Comparison of ENCODE assay signal across 9 cellular contexts in the genomic region with DNA sequence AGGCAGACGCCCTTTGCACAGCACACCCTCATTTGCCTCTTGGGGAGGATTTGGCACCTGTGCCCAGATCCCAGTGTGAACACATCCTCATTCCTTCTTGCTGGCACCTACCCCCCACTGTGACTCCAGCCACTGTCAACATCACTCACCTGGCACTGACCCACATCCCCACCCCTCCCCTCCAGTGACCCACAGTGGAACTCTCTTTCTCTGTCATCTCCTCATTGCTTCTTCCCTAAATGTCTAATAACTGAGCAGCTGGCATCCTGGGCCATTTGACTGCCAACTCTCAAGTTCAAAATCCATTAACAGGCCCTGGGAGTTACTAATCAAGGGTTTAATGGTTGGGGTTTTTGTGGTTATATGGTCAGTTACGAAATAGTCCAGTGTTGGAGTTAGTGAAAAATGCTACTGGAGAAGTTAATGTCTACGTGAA. TPM values are rescaled to one million over a fixed set of nuclear protein-coding genes. Genes with fewer than 3 reads are reported as not detected.
DNase-seq lines count a peak whose midpoint lies in the region; ATAC-seq and TF ChIP-seq lines count a peak whose summit lies in the region.
"Had no signal": no experiment of that assay in that cellular context is flagged by ENCODE, and none has a peak within 500 bp of the region (broad histone marks: within the 10 kb centered on the region; RNA-seq: fewer than 3 reads in every experiment).

No MANE protein-coding gene starts in this region.

- DNase-seq in A172 (ENCODE audit: low spot score) (peak; percentile 58), ELR (ENCODE audit: low read depth) (peak; percentile 28), NOMO-1 (lab: John Stamatoyannopoulos, UW; ENCODE audit: unreplicated experiment in 2 of 2) (peak; percentile 87 to 91), fibroblast of mammary gland (ENCODE audit: low read depth) (peak; percentile 68), NK-92 (lab: John Stamatoyannopoulos, UW; ENCODE audit: unreplicated experiment) (no peak), Caco-2 (no peak)
- DNase-seq in activated CD4-positive, CD25-positive, alpha-beta regulatory T cell treated with anti-CD3 and anti-CD28 coated beads, Interleukin-2, amount 50 U/mL, for 72 hours: no peak
- DNase-seq: activated effector memory CD4-positive, alpha-beta T cell treated with Interleukin-2 at 50 U/mL for 16 hours had no signal

- no peaks in the 10 kb centered on the region for H3K9me3 ChIP-seq in Caco-2

- H3K36me3 Mint-ChIP-seq in Caco-2 (ENCODE audit: insufficient read depth, unreplicated experiment): peaks cover 50% of the 10 kb centered on the region

- H3K4me3 ChIP-seq in fibroblast of mammary gland (ENCODE audit: control insufficient read depth, low read depth, low read length): no peak overlapping the region
- no peak overlapping the region for H3K4me3 ChIP-seq in Caco-2 (ENCODE audit: low read depth, low read length)

- H3K4me1 Mint-ChIP-seq in Caco-2 (ENCODE audit: low read depth, unreplicated experiment): no peaks in the 10 kb centered on the region

- intact Hi-C loops in Caco-2 (cut with micrococcal nuclease; ENCODE audit: unreplicated experiment): no loop called here

- no peak for TF ChIP-seq CTCF in fibroblast of mammary gland (conservative IDR thresholded peaks at IDR 0.05; ENCODE audit: control insufficient read depth, insufficient read depth, low read depth, low read length)
- no peak for TF ChIP-seq CTCF in Caco-2 (IDR thresholded peaks at IDR 0.05; ENCODE audit: insufficient read depth in 1 of 2, low read depth in 1 of 2, low read length in 1 of 2, severe bottlenecking in 1 of 2, unreplicated experiment in 1 of 2)

- ATAC-seq in HG03095 (IDR thresholded peaks at IDR 0.05; ENCODE audit: unreplicated experiment): no peak

- CTCF ChIA-PET in Caco-2 (lab: Charles Lee): no interaction called here

- POLR2A ChIA-PET in Caco-2 (lab: Charles Lee): no interaction called here

- H3K4me3 Mint-ChIP-seq in Caco-2 (ENCODE audit: unreplicated experiment): no peak overlapping the region

- no peaks in the 10 kb centered on the region for H3K9me3 Mint-ChIP-seq in Caco-2 (ENCODE audit: unreplicated experiment)

- no peak overlapping the region for H3K27ac Mint-ChIP-seq in Caco-2 (ENCODE audit: unreplicated experiment)

- BruUV-seq in Caco-2 (replicated peaks; lab: Mats Ljungman, UMichigan): no TSS peak

- H3K27me3 ChIP-seq in Caco-2 (replicated peaks; ENCODE audit: control insufficient read depth, insufficient read depth, low read length): no peaks in the 10 kb centered on the region

- H3K27me3 Mint-ChIP-seq in Caco-2 (ENCODE audit: insufficient read depth, unreplicated experiment): no peaks in the 10 kb centered on the region

- no peaks in the 10 kb centered on the region for H3K4me1 ChIP-seq in Caco-2

- H3K36me3 ChIP-seq in Caco-2 (ENCODE audit: control insufficient read depth, insufficient read depth, low read length): no peaks in the 10 kb centered on the region; the same call in 1 of the 2 replicates

RNA-seq across cellular contexts. Expression of a gene that starts 14.4 kb away (rescaled TPM):
- total RNA-seq in A172 (2014; rRNA removed; shearing (Covaris generic)): 30.1 and 33.5 TPM in 2 replicates
- total RNA-seq in Caco-2 (2022): 28.1 and 31.4 TPM in 2 replicates

RNA-seq across cellular contexts. Expression of a gene that starts 21.5 kb away (rescaled TPM):
- 2,139 and 2,612 TPM in 2 replicates for total RNA-seq in A172 (2014; rRNA removed; shearing (Covaris generic))
- 3,043 and 3,102 TPM in 2 replicates for total RNA-seq in Caco-2 (2022)

RNA-seq across cellular contexts. Expression of a gene that starts 22.0 kb away (rescaled TPM):
- 44.4 and 51.4 TPM in 2 replicates for total RNA-seq in A172 (2014; rRNA removed; shearing (Covaris generic))
- 21.6 and 28.1 TPM in 2 replicates for total RNA-seq in Caco-2 (2022)

Comparison
In these comparisons a context has a peak if more than half of its experiments do, and no peak if none do; other contexts are left out.
1. DNase-seq: peak in A172 (single experiment), ELR (single experiment), NOMO-1 (2 of 2) and fibroblast of mammary gland (single experiment); none in NK-92 (single experiment), Caco-2 (0 of 2) and activated CD4-positive, CD25-positive, alpha-beta regulatory T cell treated with anti-CD3 and anti-CD28 coated beads, Interleukin-2, amount 50 U/mL, for 72 hours (single experiment).